In genomic region chr7:128117691-128118090, GRCh38 we compare ENCODE assay signal across 16 cellular contexts.
"Had no signal": no experiment of that assay in that cellular context is flagged by ENCODE, and none has a peak within 500 bp of the region (broad histone marks: within the 10 kb centered on the region; RNA-seq: fewer than 3 reads in every experiment).

No MANE protein-coding gene starts in this region.

- H3K27me3 Mint-ChIP-seq: activated naive CD8-positive, alpha-beta T cell had no signal

- H3K9me3 ChIP-seq: gastrocnemius medialis, heart right ventricle, stomach had no signal

- H3K4me3 Mint-ChIP-seq: activated naive CD8-positive, alpha-beta T cell; activated T-cell treated with anti-CD3 and anti-CD28 coated beads, Interleukin-2, amount 50 U/mL, for 72 hours; nephron progenitor cell; type B pancreatic cell had no signal

- H3K27ac Mint-ChIP-seq: activated naive CD8-positive, alpha-beta T cell; activated T-cell treated with anti-CD3 and anti-CD28 coated beads, Interleukin-2, amount 50 U/mL, for 72 hours; nephron progenitor cell; type B pancreatic cell had no signal

- ATAC-seq: activated T-cell treated with anti-CD3 and anti-CD28 coated beads, Interleukin-2, amount 50 U/mL, for 72 hours; esophagus mucosa; gastrocnemius medialis; heart right ventricle had no signal

- H3K4me1 ChIP-seq: gastrocnemius medialis, stomach had no signal

- H3K36me3 Mint-ChIP-seq: activated naive CD8-positive, alpha-beta T cell; type B pancreatic cell had no signal

- H3K27ac ChIP-seq: gastrocnemius medialis, heart right ventricle, stomach had no signal

- H3K4me3 ChIP-seq: gastrocnemius medialis, heart right ventricle, stomach had no signal

- H3K9me3 Mint-ChIP-seq: activated T-cell treated with anti-CD3 and anti-CD28 coated beads, Interleukin-2, amount 50 U/mL, for 72 hours; nephron progenitor cell; type B pancreatic cell had no signal

- H3K36me3 ChIP-seq: gastrocnemius medialis, heart right ventricle, stomach had no signal

- DNase-seq: activated CD4-positive, alpha-beta T cell treated with anti-CD3 and anti-CD28 coated beads, Interleukin-2, amount 50 U/mL, for 1 hour; activated CD4-positive, CD25-positive, alpha-beta regulatory T cell treated with anti-CD3 and anti-CD28 coated beads, Interleukin-2, amount 50 U/mL, for 72 hours; activated T-cell treated with anti-CD3 and anti-CD28 coated beads, Interleukin-2, amount 50 U/mL, for 72 hours; cerebellar nuclear complex; effector CD8-positive, alpha-beta T cell; gastrocnemius medialis; heart right ventricle; mesendoderm; nephron progenitor cell; retina; stomach; T-helper 1 cell; T1000 had no signal
